Comparison of ENCODE assay signal across 26 cellular contexts in the genomic region with DNA sequence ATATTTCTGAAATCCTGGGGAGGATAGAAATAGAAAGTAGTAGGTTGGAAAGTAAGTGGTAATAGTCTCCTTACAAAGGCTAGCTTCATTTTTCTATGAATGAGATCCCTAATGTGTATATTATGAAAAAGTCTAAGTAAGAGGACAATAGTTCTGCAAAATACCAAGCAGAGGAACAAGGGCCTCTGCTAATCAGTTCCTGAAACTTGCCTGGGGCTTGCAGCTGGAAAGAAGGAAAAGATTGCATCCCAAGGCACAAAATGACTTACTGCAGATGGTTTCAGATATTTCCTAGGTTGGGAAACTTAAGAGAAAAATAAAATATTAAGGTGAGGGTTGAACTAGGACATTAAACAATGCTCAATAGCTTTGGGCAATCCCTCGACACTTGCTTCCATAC.
"Had no signal": no experiment of that assay in that cellular context is flagged by ENCODE, and none has a peak within 500 bp of the region (broad histone marks: within the 10 kb centered on the region; RNA-seq: fewer than 3 reads in every experiment).

No MANE protein-coding gene starts in this region.

- H3K4me3 ChIP-seq: colonic mucosa, esophagus squamous epithelium, gastroesophageal sphincter, heart left ventricle, hepatocyte, lower lobe of right lung, mucosa of descending colon had no signal

- H3K36me3 Mint-ChIP-seq: immature natural killer cell, mesothelial cell of epicardium had no signal

- H3K4me1 Mint-ChIP-seq: immature natural killer cell, mesothelial cell of epicardium had no signal

- DNase-seq: colonic mucosa; cortex of kidney; effector CD8-positive, alpha-beta T cell; effector memory CD8-positive, alpha-beta T cell; endodermal cell; erythroblast; esophagus squamous epithelium; foreskin fibroblast; heart left ventricle; hypothalamus; immature natural killer cell; islet precursor cell; kidney; kidney glomerular epithelial cell; left colon; left ventricle myocardium superior; lower lobe of right lung; mesenchymal stem cell; mucosa of descending colon had no signal

- H3K36me3 ChIP-seq: colonic mucosa, esophagus squamous epithelium, gastroesophageal sphincter, heart left ventricle, lower lobe of right lung had no signal

- ATAC-seq: effector memory CD8-positive, alpha-beta T cell; esophagus mucosa; gastroesophageal sphincter; heart left ventricle; left colon; left lobe of liver; left ventricle myocardium superior; lower lobe of right lung; mucosa of descending colon had no signal

- H3K27me3 ChIP-seq: colonic mucosa, esophagus squamous epithelium, gastroesophageal sphincter, heart left ventricle, hepatocyte had no signal

- H3K27ac ChIP-seq: colonic mucosa, epithelial cell of prostate, esophagus squamous epithelium, gastroesophageal sphincter, heart left ventricle, hepatocyte, lower lobe of right lung had no signal

- H3K9me3 ChIP-seq: colonic mucosa, mucosa of descending colon had no signal

- H3K4me1 ChIP-seq: colonic mucosa, esophagus squamous epithelium, gastroesophageal sphincter, heart left ventricle, lower lobe of right lung had no signal

- H3K9me3 Mint-ChIP-seq: endodermal cell had no signal

- H3K27me3 Mint-ChIP-seq: dendritic cell treated with granulocyte-macrophage colony-stimulating factor and Interleukin-4, amounts not matched to agents 40 ng/mL and 50 ng/mL, for 4 days had no signal

- H3K4me3 Mint-ChIP-seq: dendritic cell treated with granulocyte-macrophage colony-stimulating factor and Interleukin-4, amounts not matched to agents 40 ng/mL and 50 ng/mL, for 4 days; effector memory CD8-positive, alpha-beta T cell; endodermal cell; immature natural killer cell; mesothelial cell of epicardium had no signal

- H3K27ac Mint-ChIP-seq: dendritic cell treated with granulocyte-macrophage colony-stimulating factor and Interleukin-4, amounts not matched to agents 40 ng/mL and 50 ng/mL, for 4 days; effector memory CD8-positive, alpha-beta T cell; endodermal cell; immature natural killer cell; mesothelial cell of epicardium had no signal
